15 cellular contexts compared by ENCODE assay signal in genomic region chr2:191699341-191699945, GRCh38.
"Had no signal": no experiment of that assay in that cellular context is flagged by ENCODE, and none has a peak within 500 bp of the region (broad histone marks: within the 10 kb centered on the region; RNA-seq: fewer than 3 reads in every experiment).

No MANE protein-coding gene starts in this region.

- H3K27ac Mint-ChIP-seq: activated CD8-positive, alpha-beta memory T cell treated with anti-CD3 and anti-CD28 coated beads, Interleukin-2, amount 10 ng/mL, durations not matched to agents 7 days and 5 days; activated naive CD4-positive, alpha-beta T cell treated with anti-CD3 and anti-CD28 coated beads, Interleukin-2, amount 10 ng/mL, durations not matched to agents 7 days and 5 days; nephron; progenitor cell of endocrine pancreas; stimulated activated naive CD8-positive, alpha-beta T cell treated with anti-CD3 and anti-CD28 coated beads, Interleukin-15, Interleukin-2, amounts not matched to agents 100 ng/mL and 50 ng/mL, for 24 hours; type B pancreatic cell had no signal

- H3K9me3 Mint-ChIP-seq: activated naive CD4-positive, alpha-beta T cell treated with anti-CD3 and anti-CD28 coated beads, Interleukin-2, amount 10 ng/mL, durations not matched to agents 7 days and 5 days; stimulated activated naive CD8-positive, alpha-beta T cell treated with anti-CD3 and anti-CD28 coated beads, Interleukin-15, Interleukin-2, amounts not matched to agents 100 ng/mL and 50 ng/mL, for 24 hours had no signal

- H3K36me3 Mint-ChIP-seq: type B pancreatic cell had no signal

- H3K4me3 Mint-ChIP-seq: activated CD8-positive, alpha-beta memory T cell treated with anti-CD3 and anti-CD28 coated beads, Interleukin-2, amount 10 ng/mL, durations not matched to agents 7 days and 5 days; activated naive CD4-positive, alpha-beta T cell treated with anti-CD3 and anti-CD28 coated beads, Interleukin-2, amount 10 ng/mL, durations not matched to agents 7 days and 5 days; nephron; stimulated activated naive CD8-positive, alpha-beta T cell treated with anti-CD3 and anti-CD28 coated beads, Interleukin-15, Interleukin-2, amounts not matched to agents 100 ng/mL and 50 ng/mL, for 24 hours; type B pancreatic cell had no signal

- H3K27me3 Mint-ChIP-seq: activated CD8-positive, alpha-beta memory T cell treated with anti-CD3 and anti-CD28 coated beads, Interleukin-2, amount 10 ng/mL, durations not matched to agents 7 days and 5 days; activated naive CD4-positive, alpha-beta T cell treated with anti-CD3 and anti-CD28 coated beads, Interleukin-2, amount 10 ng/mL, durations not matched to agents 7 days and 5 days; progenitor cell of endocrine pancreas; stimulated activated naive CD8-positive, alpha-beta T cell treated with anti-CD3 and anti-CD28 coated beads, Interleukin-15, Interleukin-2, amounts not matched to agents 100 ng/mL and 50 ng/mL, for 24 hours; type B pancreatic cell had no signal

- DNase-seq: activated CD8-positive, alpha-beta memory T cell treated with anti-CD3 and anti-CD28 coated beads, Interleukin-2, amount 10 ng/mL, durations not matched to agents 7 days and 5 days; activated naive CD4-positive, alpha-beta T cell treated with anti-CD3 and anti-CD28 coated beads, Interleukin-2, amount 10 ng/mL, durations not matched to agents 7 days and 5 days; activated T-cell treated with anti-CD3 and anti-CD28 coated beads, Interleukin-2, amount 50 U/mL, for 1 hour; caudate nucleus; cortex of kidney; effector CD8-positive, alpha-beta T cell; mesenchymal stem cell; occipital lobe; right cardiac atrium; small intestine had no signal

- ATAC-seq: activated CD4-positive, CD25-positive, alpha-beta regulatory T cell treated with anti-CD3 and anti-CD28 coated beads, Interleukin-2, amount 50 U/mL, for 24 hours; activated CD8-positive, alpha-beta memory T cell treated with anti-CD3 and anti-CD28 coated beads, Interleukin-2, amount 10 ng/mL, durations not matched to agents 7 days and 5 days; right cardiac atrium had no signal

- H3K4me1 Mint-ChIP-seq: activated naive CD4-positive, alpha-beta T cell treated with anti-CD3 and anti-CD28 coated beads, Interleukin-2, amount 10 ng/mL, durations not matched to agents 7 days and 5 days had no signal
